In genomic region chr10:131821378-131822012, GRCh38 we compare ENCODE assay signal across 1 cellular context.
TF ChIP-seq lines count a peak whose summit lies in the region.

No MANE protein-coding gene starts in this region.

TF ChIP-seq in H1, 55 proteins besides CTCF, POLR2A, EP300 and RAD21 (continued from another document):
- TF ChIP-seq USF2 (IDR thresholded peaks at IDR 0.05; ENCODE audit: low read length) (no peak), CHD7 (IDR thresholded peaks at IDR 0.05; ENCODE audit: insufficient replicate concordance, low read length) (no peak), SP2 (IDR thresholded peaks at IDR 0.05; ENCODE audit: low read length) (no peak), BCL11A (IDR thresholded peaks at IDR 0.05; ENCODE audit: low read depth in 2 of 2, low read length in 2 of 2) (no peak)
